In the genomic region with DNA sequence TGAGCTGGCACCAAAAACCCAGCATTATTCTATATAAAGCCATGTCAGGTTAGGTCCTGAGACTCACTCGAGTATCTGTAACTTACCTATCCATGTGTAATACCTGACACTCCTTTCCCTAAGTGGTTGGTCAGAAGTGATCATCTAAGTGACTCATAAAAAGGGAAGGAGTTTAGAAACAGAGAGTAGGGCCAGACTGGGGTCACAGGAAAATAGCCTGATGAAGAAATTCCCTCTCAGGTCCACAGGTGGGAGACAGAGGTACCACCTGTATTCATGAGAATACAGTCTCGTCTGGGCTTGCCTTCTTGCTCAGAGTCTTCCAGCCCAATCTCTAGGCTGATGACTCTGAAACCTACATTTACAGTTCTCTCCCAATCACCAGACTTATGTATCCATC, we compare ENCODE assay signal across 2 cellular contexts.
TF ChIP-seq lines count a peak whose summit lies in the region.

No MANE protein-coding gene starts in this region.

TF ChIP-seq in GM12878, 131 proteins besides CTCF, POLR2A, EP300 and RAD21:
- TF ChIP-seq, protein P1, sequence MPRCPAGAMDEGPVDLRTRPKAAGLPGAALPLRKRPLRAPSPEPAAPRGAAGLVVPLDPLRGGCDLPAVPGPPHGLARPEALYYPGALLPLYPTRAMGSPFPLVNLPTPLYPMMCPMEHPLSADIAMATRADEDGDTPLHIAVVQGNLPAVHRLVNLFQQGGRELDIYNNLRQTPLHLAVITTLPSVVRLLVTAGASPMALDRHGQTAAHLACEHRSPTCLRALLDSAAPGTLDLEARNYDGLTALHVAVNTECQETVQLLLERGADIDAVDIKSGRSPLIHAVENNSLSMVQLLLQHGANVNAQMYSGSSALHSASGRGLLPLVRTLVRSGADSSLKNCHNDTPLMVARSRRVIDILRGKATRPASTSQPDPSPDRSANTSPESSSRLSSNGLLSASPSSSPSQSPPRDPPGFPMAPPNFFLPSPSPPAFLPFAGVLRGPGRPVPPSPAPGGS (IDR thresholded peaks at IDR 0.05; ENCODE audit: borderline replicate concordance, insufficient read depth, low read depth, low read length, poor library complexity, severe bottlenecking) = no peak
- TF ChIP-seq RBBP5 (conservative IDR thresholded peaks at IDR 0.05) (no peak), JUNB (IDR thresholded peaks at IDR 0.05) (no peak), FOS (IDR thresholded peaks at IDR 0.05; ENCODE audit: borderline replicate concordance, extremely low read depth, insufficient read length) (no peak), PML (IDR thresholded peaks at IDR 0.05; ENCODE audit: low read length) (no peak), RFX5 (IDR thresholded peaks at IDR 0.05; ENCODE audit: low read depth, low read length) (no peak)
- TF ChIP-seq, protein P2, sequence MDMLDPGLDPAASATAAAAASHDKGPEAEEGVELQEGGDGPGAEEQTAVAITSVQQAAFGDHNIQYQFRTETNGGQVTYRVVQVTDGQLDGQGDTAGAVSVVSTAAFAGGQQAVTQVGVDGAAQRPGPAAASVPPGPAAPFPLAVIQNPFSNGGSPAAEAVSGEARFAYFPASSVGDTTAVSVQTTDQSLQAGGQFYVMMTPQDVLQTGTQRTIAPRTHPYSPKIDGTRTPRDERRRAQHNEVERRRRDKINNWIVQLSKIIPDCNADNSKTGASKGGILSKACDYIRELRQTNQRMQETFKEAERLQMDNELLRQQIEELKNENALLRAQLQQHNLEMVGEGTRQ (IDR thresholded peaks at IDR 0.05; ENCODE audit: borderline replicate concordance, low read depth, low read length) = no peak

TF ChIP-seq in GM23338, 12 proteins besides CTCF, POLR2A, EP300 and RAD21 (continued from another document):
- no peak for TF ChIP-seq ZNF331 (CRISPR knock-in tag; IDR thresholded peaks at IDR 0.05; ENCODE audit: low read depth)
- no peak for TF ChIP-seq CREB1 (CRISPR knock-in tag; IDR thresholded peaks at IDR 0.05; ENCODE audit: low read depth)
- TF ChIP-seq, protein P3, sequence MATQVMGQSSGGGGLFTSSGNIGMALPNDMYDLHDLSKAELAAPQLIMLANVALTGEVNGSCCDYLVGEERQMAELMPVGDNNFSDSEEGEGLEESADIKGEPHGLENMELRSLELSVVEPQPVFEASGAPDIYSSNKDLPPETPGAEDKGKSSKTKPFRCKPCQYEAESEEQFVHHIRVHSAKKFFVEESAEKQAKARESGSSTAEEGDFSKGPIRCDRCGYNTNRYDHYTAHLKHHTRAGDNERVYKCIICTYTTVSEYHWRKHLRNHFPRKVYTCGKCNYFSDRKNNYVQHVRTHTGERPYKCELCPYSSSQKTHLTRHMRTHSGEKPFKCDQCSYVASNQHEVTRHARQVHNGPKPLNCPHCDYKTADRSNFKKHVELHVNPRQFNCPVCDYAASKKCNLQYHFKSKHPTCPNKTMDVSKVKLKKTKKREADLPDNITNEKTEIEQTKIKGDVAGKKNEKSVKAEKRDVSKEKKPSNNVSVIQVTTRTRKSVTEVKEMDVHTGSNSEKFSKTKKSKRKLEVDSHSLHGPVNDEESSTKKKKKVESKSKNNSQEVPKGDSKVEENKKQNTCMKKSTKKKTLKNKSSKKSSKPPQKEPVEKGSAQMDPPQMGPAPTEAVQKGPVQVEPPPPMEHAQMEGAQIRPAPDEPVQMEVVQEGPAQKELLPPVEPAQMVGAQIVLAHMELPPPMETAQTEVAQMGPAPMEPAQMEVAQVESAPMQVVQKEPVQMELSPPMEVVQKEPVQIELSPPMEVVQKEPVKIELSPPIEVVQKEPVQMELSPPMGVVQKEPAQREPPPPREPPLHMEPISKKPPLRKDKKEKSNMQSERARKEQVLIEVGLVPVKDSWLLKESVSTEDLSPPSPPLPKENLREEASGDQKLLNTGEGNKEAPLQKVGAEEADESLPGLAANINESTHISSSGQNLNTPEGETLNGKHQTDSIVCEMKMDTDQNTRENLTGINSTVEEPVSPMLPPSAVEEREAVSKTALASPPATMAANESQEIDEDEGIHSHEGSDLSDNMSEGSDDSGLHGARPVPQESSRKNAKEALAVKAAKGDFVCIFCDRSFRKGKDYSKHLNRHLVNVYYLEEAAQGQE (IDR thresholded peaks at IDR 0.05; ENCODE audit: unreplicated experiment) = no peak
- TF ChIP-seq NANOG (IDR thresholded peaks at IDR 0.05; ENCODE audit: borderline replicate concordance) = no peak
- TF ChIP-seq, protein P4, sequence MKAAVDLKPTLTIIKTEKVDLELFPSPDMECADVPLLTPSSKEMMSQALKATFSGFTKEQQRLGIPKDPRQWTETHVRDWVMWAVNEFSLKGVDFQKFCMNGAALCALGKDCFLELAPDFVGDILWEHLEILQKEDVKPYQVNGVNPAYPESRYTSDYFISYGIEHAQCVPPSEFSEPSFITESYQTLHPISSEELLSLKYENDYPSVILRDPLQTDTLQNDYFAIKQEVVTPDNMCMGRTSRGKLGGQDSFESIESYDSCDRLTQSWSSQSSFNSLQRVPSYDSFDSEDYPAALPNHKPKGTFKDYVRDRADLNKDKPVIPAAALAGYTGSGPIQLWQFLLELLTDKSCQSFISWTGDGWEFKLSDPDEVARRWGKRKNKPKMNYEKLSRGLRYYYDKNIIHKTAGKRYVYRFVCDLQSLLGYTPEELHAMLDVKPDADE (IDR thresholded peaks at IDR 0.05) = no peak
- TF ChIP-seq EZH2phosphoT487 (IDR thresholded peaks at IDR 0.05; ENCODE audit: unreplicated experiment) = no peak
- TF ChIP-seq POLR2AphosphoS5 (IDR thresholded peaks at IDR 0.05; ENCODE audit: low read depth) = no peak
- TF ChIP-seq STAT1 (IDR thresholded peaks at IDR 0.05; ENCODE audit: unreplicated experiment) = no peak
- TF ChIP-seq EZH2 (IDR thresholded peaks at IDR 0.05; ENCODE audit: low read depth, unreplicated experiment) = no peak
- TF ChIP-seq, protein P5, sequence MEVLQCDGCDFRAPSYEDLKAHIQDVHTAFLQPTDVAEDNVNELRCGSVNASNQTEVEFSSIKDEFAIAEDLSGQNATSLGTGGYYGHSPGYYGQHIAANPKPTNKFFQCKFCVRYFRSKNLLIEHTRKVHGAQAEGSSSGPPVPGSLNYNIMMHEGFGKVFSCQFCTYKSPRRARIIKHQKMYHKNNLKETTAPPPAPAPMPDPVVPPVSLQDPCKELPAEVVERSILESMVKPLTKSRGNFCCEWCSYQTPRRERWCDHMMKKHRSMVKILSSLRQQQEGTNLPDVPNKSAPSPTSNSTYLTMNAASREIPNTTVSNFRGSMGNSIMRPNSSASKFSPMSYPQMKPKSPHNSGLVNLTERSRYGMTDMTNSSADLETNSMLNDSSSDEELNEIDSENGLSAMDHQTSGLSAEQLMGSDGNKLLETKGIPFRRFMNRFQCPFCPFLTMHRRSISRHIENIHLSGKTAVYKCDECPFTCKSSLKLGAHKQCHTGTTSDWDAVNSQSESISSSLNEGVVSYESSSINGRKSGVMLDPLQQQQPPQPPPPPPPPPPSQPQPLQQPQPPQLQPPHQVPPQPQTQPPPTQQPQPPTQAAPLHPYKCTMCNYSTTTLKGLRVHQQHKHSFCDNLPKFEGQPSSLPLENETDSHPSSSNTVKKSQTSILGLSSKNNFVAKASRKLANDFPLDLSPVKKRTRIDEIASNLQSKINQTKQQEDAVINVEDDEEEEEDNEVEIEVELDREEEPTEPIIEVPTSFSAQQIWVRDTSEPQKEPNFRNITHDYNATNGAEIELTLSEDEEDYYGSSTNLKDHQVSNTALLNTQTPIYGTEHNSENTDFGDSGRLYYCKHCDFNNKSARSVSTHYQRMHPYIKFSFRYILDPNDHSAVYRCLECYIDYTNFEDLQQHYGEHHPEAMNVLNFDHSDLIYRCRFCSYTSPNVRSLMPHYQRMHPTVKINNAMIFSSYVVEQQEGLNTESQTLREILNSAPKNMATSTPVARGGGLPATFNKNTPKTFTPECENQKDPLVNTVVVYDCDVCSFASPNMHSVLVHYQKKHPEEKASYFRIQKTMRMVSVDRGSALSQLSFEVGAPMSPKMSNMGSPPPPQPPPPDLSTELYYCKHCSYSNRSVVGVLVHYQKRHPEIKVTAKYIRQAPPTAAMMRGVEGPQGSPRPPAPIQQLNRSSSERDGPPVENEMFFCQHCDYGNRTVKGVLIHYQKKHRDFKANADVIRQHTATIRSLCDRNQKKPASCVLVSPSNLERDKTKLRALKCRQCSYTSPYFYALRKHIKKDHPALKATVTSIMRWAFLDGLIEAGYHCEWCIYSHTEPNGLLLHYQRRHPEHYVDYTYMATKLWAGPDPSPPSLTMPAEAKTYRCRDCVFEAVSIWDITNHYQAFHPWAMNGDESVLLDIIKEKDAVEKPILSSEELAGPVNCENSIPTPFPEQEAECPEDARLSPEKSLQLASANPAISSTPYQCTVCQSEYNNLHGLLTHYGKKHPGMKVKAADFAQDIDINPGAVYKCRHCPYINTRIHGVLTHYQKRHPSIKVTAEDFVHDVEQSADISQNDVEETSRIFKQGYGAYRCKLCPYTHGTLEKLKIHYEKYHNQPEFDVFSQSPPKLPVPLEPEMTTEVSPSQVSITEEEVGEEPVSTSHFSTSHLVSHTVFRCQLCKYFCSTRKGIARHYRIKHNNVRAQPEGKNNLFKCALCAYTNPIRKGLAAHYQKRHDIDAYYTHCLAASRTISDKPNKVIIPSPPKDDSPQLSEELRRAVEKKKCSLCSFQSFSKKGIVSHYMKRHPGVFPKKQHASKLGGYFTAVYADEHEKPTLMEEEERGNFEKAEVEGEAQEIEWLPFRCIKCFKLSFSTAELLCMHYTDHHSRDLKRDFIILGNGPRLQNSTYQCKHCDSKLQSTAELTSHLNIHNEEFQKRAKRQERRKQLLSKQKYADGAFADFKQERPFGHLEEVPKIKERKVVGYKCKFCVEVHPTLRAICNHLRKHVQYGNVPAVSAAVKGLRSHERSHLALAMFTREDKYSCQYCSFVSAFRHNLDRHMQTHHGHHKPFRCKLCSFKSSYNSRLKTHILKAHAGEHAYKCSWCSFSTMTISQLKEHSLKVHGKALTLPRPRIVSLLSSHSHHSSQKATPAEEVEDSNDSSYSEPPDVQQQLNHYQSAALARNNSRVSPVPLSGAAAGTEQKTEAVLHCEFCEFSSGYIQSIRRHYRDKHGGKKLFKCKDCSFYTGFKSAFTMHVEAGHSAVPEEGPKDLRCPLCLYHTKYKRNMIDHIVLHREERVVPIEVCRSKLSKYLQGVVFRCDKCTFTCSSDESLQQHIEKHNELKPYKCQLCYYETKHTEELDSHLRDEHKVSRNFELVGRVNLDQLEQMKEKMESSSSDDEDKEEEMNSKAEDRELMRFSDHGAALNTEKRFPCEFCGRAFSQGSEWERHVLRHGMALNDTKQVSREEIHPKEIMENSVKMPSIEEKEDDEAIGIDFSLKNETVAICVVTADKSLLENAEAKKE (CRISPR knock-in tag; IDR thresholded peaks at IDR 0.05) = no peak
- TF ChIP-seq ZNF114 (CRISPR knock-in tag; IDR thresholded peaks at IDR 0.05) = no peak
TF ChIP-seq in GM23338: peak in this region for 0.
